ENCODE assay signal across 8 cellular contexts in genomic region chr9:34376596-34377401, GRCh38. TPM values are rescaled to one million over a fixed set of nuclear protein-coding genes. Genes with fewer than 3 reads are reported as not detected.
DNase-seq lines count a peak whose midpoint lies in the region; ATAC-seq, FAIRE-seq and TF ChIP-seq lines count a peak whose summit lies in the region.

MYORG (minus strand) TSS chr9:34376898; CDS start chr9:34372943, 3,955 bp downstream.

- WGBS in H1 (ENCODE audit: extremely low coverage in 1 of 2, insufficient coverage in 1 of 2, insufficient read length in 1 of 2, insufficient replicate concordance in 2 of 2, low coverage in 1 of 2, low lambda C conversion rate in 2 of 2, missing lambda C conversion rate in 1 of 2), 2 experiments = 0% methylated on average over 30 of the region's 54 CpGs; no CpG with 5 or more reads in 1 of the 2 experiments
- WGBS in mesenchymal stem cell = 1% methylated on average over 49 of the region's 54 CpGs

- H2BK12ac ChIP-seq in H1 (ENCODE audit: low read depth, low read length) (peak within 1 kb of the TSS; percentile 85; the same call in 1 of the 2 replicates), mesenchymal stem cell (ENCODE audit: low read length in 2 of 2) (no peak within 1 kb of the TSS)

- H3K79me1 ChIP-seq in H1 (ENCODE audit: low read depth, low read length) (no peaks in the 10 kb centered on the region; the same call in 1 of the 2 replicates), mesenchymal stem cell (replicated peaks; ENCODE audit: low read length, poor library complexity, severe bottlenecking) (no peaks in the 10 kb centered on the region)

- H2AFZ ChIP-seq in H1 (ENCODE audit: low read length) = peak within 1 kb of the TSS; percentile 97
- peak within 1 kb of the TSS; percentile 67 for H2AFZ ChIP-seq in mesenchymal stem cell (ENCODE audit: low read depth, low read length)

- H3K36me3 ChIP-seq in H1 (ENCODE audit: control insufficient read depth in 2 of 4, insufficient read depth in 4 of 4, low read length in 3 of 4) (no peaks in the 10 kb centered on the region), mesenchymal stem cell (ENCODE audit: control insufficient read depth in 1 of 2, insufficient read depth in 2 of 2, low read depth in 1 of 2, low read length in 2 of 2) (peaks cover 0 to 8% of the 10 kb centered on the region in 2 experiments)

- H2BK120ac ChIP-seq in H1 (replicated peaks; ENCODE audit: low read depth, low read length) (no peak within 1 kb of the TSS), mesenchymal stem cell (ENCODE audit: low read depth, low read length) (no peak within 1 kb of the TSS)

- H3K9me3 ChIP-seq in H1 (ENCODE audit: insufficient read depth in 2 of 2, low read depth in 1 of 2, low read length in 1 of 2) (no peaks in the 10 kb centered on the region; a peak in 1 of 4 replicates), mesenchymal stem cell (ENCODE audit: control insufficient read depth, low read length) (no peaks in the 10 kb centered on the region)

- H3K23me2 ChIP-seq in H1 (ENCODE audit: low read depth, low read length) = peaks cover 33% of the 10 kb centered on the region

- H4K5ac ChIP-seq in H1 (ENCODE audit: insufficient read length, low read depth, low read length) = no peak within 1 kb of the TSS

- POLR2A ChIA-PET in H1 (lab: Charles Lee; ENCODE audit: partially characterized antibody) = interaction anchor here (0.6 to 1.3 kb wide), 10 partner anchors 11 to 197 kb away, joined by 3 to 4 read pairs (median 4); partner anchors contain the start of gene UBAP1

- no peak within 1 kb of the TSS; the same call in 1 of the 2 replicates for H4K8ac ChIP-seq in H1 (ENCODE audit: extremely low read depth, insufficient read depth, low read length)
- H4K8ac ChIP-seq in mesenchymal stem cell (ENCODE audit: low read length) = peak within 1 kb of the TSS; percentile 22

- no peak within 1 kb of the TSS for H3K23ac ChIP-seq in H1 (ENCODE audit: insufficient read length)
- H3K23ac ChIP-seq in mesenchymal stem cell (ENCODE audit: low read length in 2 of 2) = no peak within 1 kb of the TSS

- H3K4me1 ChIP-seq in H1 (replicated peaks in 1 of 4; ENCODE audit: control insufficient read depth in 3 of 4, insufficient read depth in 4 of 4, low read length in 3 of 4) (peaks cover 6 to 15% (median 7%) of the 10 kb centered on the region in 4 experiments), mesenchymal stem cell (ENCODE audit: control insufficient read depth, insufficient read depth, low read depth, low read length) (peaks cover 32% of the 10 kb centered on the region)

- no peak within 1 kb of the TSS for H3K4ac ChIP-seq in H1 (replicated peaks; ENCODE audit: insufficient read length, low read depth, low read length)
- peak within 1 kb of the TSS in 1 of 2 experiments; percentile 15 for H3K4ac ChIP-seq in mesenchymal stem cell (ENCODE audit: low read depth in 1 of 2, low read length in 2 of 2)

- H3K27me3 ChIP-seq in H1 (replicated peaks in 1 of 4; ENCODE audit: control insufficient read depth in 3 of 4, extremely low read depth in 1 of 4, insufficient read depth in 3 of 4, low read length in 3 of 4) (peaks cover 3 to 26% (median 22%) of the 10 kb centered on the region in 4 experiments), mesenchymal stem cell (ENCODE audit: control insufficient read depth in 1 of 2, insufficient read depth in 1 of 2, low read length in 2 of 2) (peaks cover 8 to 24% of the 10 kb centered on the region in 2 experiments)

- peak; percentile 92 for FAIRE-seq in H1 (lab: Jason Lieb, UNC)

- H3K56ac ChIP-seq in H1 (replicated peaks; ENCODE audit: insufficient read length, low read depth, low read length) = peak within 1 kb of the TSS; percentile 23

- peak within 1 kb of the TSS; percentile 24 for H3K18ac ChIP-seq in H1 (ENCODE audit: extremely low read depth, low read length)
- peak within 1 kb of the TSS in 1 of 2 experiments; percentile 11 for H3K18ac ChIP-seq in mesenchymal stem cell (ENCODE audit: low read depth in 1 of 2, low read length in 2 of 2)

- no peak for TF ChIP-seq EP300 in H1 (IDR thresholded peaks at IDR 0.05; ENCODE audit: borderline replicate concordance in 1 of 2, low read depth in 2 of 2, low read length in 2 of 2)

- H2AK5ac ChIP-seq in H1 (ENCODE audit: low read depth, low read length) (peak within 1 kb of the TSS; percentile 72; the same call in 1 of the 2 replicates), mesenchymal stem cell (ENCODE audit: low read length, severe bottlenecking) (no peak within 1 kb of the TSS)

- H2BK5ac ChIP-seq in H1 (ENCODE audit: low read depth, low read length) (0 out of 2 replicates have a peak within 1 kb of the TSS, but pooled peaks have one; percentile 31), mesenchymal stem cell (ENCODE audit: low read depth, low read length, poor library complexity, severe bottlenecking) (no peak within 1 kb of the TSS)

- peak; percentile 91 for DNase-seq in CMK (ENCODE audit: low read depth)
- peak; percentile 99 for DNase-seq in HPDE6-E6E7 (ENCODE audit: extremely low spot score)
- peak; percentile 64 for DNase-seq in NK-92 (lab: John Stamatoyannopoulos, UW; ENCODE audit: unreplicated experiment)
- DNase-seq in activated CD8-positive, alpha-beta memory T cell treated with anti-CD3 and anti-CD28 coated beads for 24 hours = peak; percentile 98
- peak; percentile 98 for DNase-seq in H1 (ENCODE audit: low read depth in 1 of 2, low spot score in 2 of 2)
- peak; percentile 82 for DNase-seq in mesenchymal stem cell
- DNase-seq in stimulated activated CD8-positive, alpha-beta memory T cell treated with anti-CD3 and anti-CD28 coated beads, Interleukin-12 subunit alpha, Interleukin-12 subunit beta, amount 100 ng/mL, for 4 hours (ENCODE audit: low read depth) = peak; percentile 94

- H3K79me2 ChIP-seq in H1 (ENCODE audit: control insufficient read depth in 1 of 2, insufficient read depth in 2 of 2, low read length in 2 of 2) = no peaks in the 10 kb centered on the region

- CTCF ChIA-PET in H1 (lab: Charles Lee; ENCODE audit: partially characterized antibody) = interaction anchor here (0.6 to 19.4 kb wide), 11 partner anchors 10 to 657 kb away, joined by 3 to 350 read pairs (median 3); no protein-coding TSS in a partner anchor

- no peak for TF ChIP-seq RAD21 in H1 (IDR thresholded peaks at IDR 0.05 in 1 of 2, conservative IDR thresholded peaks at IDR 0.05 in 1 of 2; ENCODE audit: low read depth in 2 of 2, low read length in 2 of 2)

- H3K14ac ChIP-seq in H1 (ENCODE audit: insufficient read length) = no peak within 1 kb of the TSS
- H3K14ac ChIP-seq in mesenchymal stem cell (ENCODE audit: low read length in 2 of 2) = peak within 1 kb of the TSS in 1 of 2 experiments; percentile 29

- peak; percentile 86 for ATAC-seq in GM19467 (IDR thresholded peaks at IDR 0.05; ENCODE audit: unreplicated experiment)

- TF ChIP-seq POLR2A in H1 (IDR thresholded peaks at IDR 0.05; ENCODE audit: control extremely low read depth in 1 of 2, low read depth in 2 of 2, low read length in 2 of 2) = no peak; a peak in 1 of 3 replicates

- TF ChIP-seq CTCF in H1 (IDR thresholded peaks at IDR 0.05; ENCODE audit: control extremely low read depth in 1 of 3, insufficient read depth in 1 of 3, low read depth in 1 of 3, low read length in 3 of 3) = no peak

- H4K91ac ChIP-seq in H1 (replicated peaks; ENCODE audit: insufficient read length, low read length) (peak within 1 kb of the TSS; percentile 9), mesenchymal stem cell (ENCODE audit: low read length) (no peak within 1 kb of the TSS)

- H3K4me2 ChIP-seq in H1 (ENCODE audit: insufficient read depth in 1 of 2, low read depth in 2 of 2, low read length in 2 of 2) (peak within 1 kb of the TSS; percentile 82 to 92), mesenchymal stem cell (ENCODE audit: low read length, poor library complexity, severe bottlenecking) (peak within 1 kb of the TSS; percentile 98)

- H3K9ac ChIP-seq in H1 (replicated peaks in 1 of 4; ENCODE audit: extremely low read depth in 1 of 4, low read depth in 3 of 4, low read length in 3 of 4) (peak within 1 kb of the TSS in 2 of 4 experiments; percentile 13 to 47; a peak in 2 of 7 replicates), mesenchymal stem cell (ENCODE audit: low read length) (peak within 1 kb of the TSS; percentile 83)

- H3K4me3 ChIP-seq in H1 (ENCODE audit: extremely low read depth in 1 of 4, insufficient read depth in 2 of 4, low read depth in 3 of 4, low read length in 4 of 4) = peak within 1 kb of the TSS; percentile 61 to 75 (median 68)
- H3K4me3 ChIP-seq in mesenchymal stem cell (ENCODE audit: insufficient read depth in 1 of 2, low read depth in 1 of 2, low read length in 2 of 2) = peak within 1 kb of the TSS; percentile 60 to 86

- 0 out of 2 replicates have a peak within 1 kb of the TSS, but pooled peaks have one; percentile 15 for H2BK20ac ChIP-seq in H1 (ENCODE audit: low read length)

- H2BK15ac ChIP-seq in H1 (ENCODE audit: low read length) (peak within 1 kb of the TSS; percentile 88; the same call in 1 of the 2 replicates), mesenchymal stem cell (ENCODE audit: low read depth, poor library complexity, severe bottlenecking) (peak within 1 kb of the TSS; percentile 26)

- peaks cover 0 to 2% of the 10 kb centered on the region in 2 experiments for H4K20me1 ChIP-seq in H1 (replicated peaks in 1 of 2; ENCODE audit: control insufficient read depth in 1 of 2, insufficient read depth in 2 of 2, low read length in 2 of 2)

- H3K27ac ChIP-seq in H1 (ENCODE audit: low read depth, low read length) (no peak within 1 kb of the TSS), mesenchymal stem cell (ENCODE audit: low read length, poor library complexity, severe bottlenecking) (no peak within 1 kb of the TSS)

TF ChIP-seq in H1, 55 proteins besides CTCF, POLR2A, EP300 and RAD21 (continues in another document):
- TF ChIP-seq RXRA (IDR thresholded peaks at IDR 0.05; ENCODE audit: insufficient read depth, low read depth, low read length) (no peak), ZNF274 (IDR thresholded peaks at IDR 0.05; ENCODE audit: borderline replicate concordance, extremely low read depth, low read length) (no peak), RFX5 (IDR thresholded peaks at IDR 0.05; ENCODE audit: borderline replicate concordance, low read depth, low read length) (no peak), TBP (IDR thresholded peaks at IDR 0.05; ENCODE audit: low read depth, low read length) (no peak), CBX5 (IDR thresholded peaks at IDR 0.05; ENCODE audit: low read depth, low read length) (no peak)

RNA-seq across cellular contexts. Expression of gene MYORG, which starts in this region (rescaled TPM):
- total RNA-seq in H1 (2021; fragmentation: NEBNext Ultra II Directional; extraction: Animal tissue kit (Norgen Biotek cat#: 25700)) = 5.0 and 5.9 TPM in 2 replicates
- 1.2 and 1.4 TPM in 2 replicates for polyA plus RNA-seq in H1 (2011; rRNA removed)
- polyA plus RNA-seq in H1 (2011; cell fraction: cytosol; rRNA removed) = 1.2 TPM
- polyA plus RNA-seq in H1 (2011; cell fraction: nucleus; rRNA removed) = 1.3 TPM
- 3.0 to 3.5 TPM (median 3.2 TPM) in 4 replicates for polyA plus RNA-seq in H1 (2012, experiment 1 of 2)
- polyA plus RNA-seq in H1 (2012, experiment 2 of 2) = 2.7 TPM
- 6.7 TPM for polyA plus RNA-seq in H1 (2013, experiment 1 of 2)
- polyA plus RNA-seq in H1 (2013, experiment 2 of 2) = 7.2 TPM
- 1.2 and 1.8 TPM in 2 replicates for polyA minus RNA-seq in H1 (2011; rRNA and poly(A)+ RNA removed)
- 2.1 TPM for polyA minus RNA-seq in H1 (2011; cell fraction: cytosol; rRNA and poly(A)+ RNA removed)
- 1.2 TPM for polyA minus RNA-seq in H1 (2011; cell fraction: nucleus; rRNA and poly(A)+ RNA removed)
- 2.2 TPM for polyA plus RNA-seq in mesenchymal stem cell (2013, experiment 1 of 2)
- polyA plus RNA-seq in mesenchymal stem cell (2013, experiment 2 of 2) = 2.2 TPM
